In the genomic region with DNA sequence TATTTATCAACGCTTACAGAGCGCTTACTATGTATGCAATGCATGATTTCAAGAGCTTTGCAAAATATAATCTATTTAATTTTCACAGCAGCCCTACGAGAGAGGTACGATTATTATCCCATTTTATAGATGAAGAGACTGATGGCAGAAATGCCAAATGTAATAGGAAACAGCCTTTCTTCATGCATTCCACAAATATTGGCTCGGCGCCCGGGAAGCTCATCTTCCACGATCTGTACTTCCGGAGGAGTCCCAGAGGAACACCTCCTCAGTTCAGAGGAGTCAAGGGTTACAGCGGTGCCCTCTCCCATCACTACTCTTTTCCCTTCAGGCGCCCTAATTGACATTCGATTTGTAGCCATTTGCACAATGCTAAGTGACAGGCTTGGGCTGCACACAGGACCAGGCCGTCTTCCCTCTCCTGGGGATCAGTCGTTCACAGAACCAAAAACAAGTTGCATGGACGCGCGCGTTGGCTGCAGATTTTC, we compare ENCODE assay signal across 8 cellular contexts. TPM values are rescaled to one million over a fixed set of nuclear protein-coding genes. Genes with fewer than 3 reads are reported as not detected.
DNase-seq lines count a peak whose midpoint lies in the region; ATAC-seq, FAIRE-seq and TF ChIP-seq lines count a peak whose summit lies in the region.

No MANE protein-coding gene starts in this region.

- TF ChIP-seq CTCF in endothelial cell of umbilical vein (IDR thresholded peaks at IDR 0.05; ENCODE audit: extremely low read depth in 1 of 2, insufficient read depth in 1 of 2, low read depth in 1 of 2, low read length in 2 of 2) (no peak), natural killer cell (IDR thresholded peaks at IDR 0.05) (no peak)

- peak; percentile 4 for ATAC-seq in HG03457 (IDR thresholded peaks at IDR 0.05; ENCODE audit: unreplicated experiment)
- ATAC-seq in natural killer cell = no peak
- no peak for ATAC-seq in HG02981 (IDR thresholded peaks at IDR 0.05; ENCODE audit: unreplicated experiment)
- no peak for ATAC-seq in HG03280 (IDR thresholded peaks at IDR 0.05; ENCODE audit: unreplicated experiment)

- CTCF ChIA-PET in endothelial cell of umbilical vein (lab: Charles Lee) = interaction anchor here (5.0 kb wide), 1 partner anchor 132 kb away, joined by 126 read pairs; no protein-coding TSS in a partner anchor

- peak overlapping the region; percentile 79 for H2AFZ ChIP-seq in endothelial cell of umbilical vein (ENCODE audit: low read depth, low read length)

- peaks cover 12 to 19% of the 10 kb centered on the region in 2 donors for H3K4me1 Mint-ChIP-seq in natural killer cell

- no peak for FAIRE-seq in endothelial cell of umbilical vein (lab: Jason Lieb, UNC)

- H3K27me3 ChIP-seq in endothelial cell of umbilical vein (ENCODE audit: control insufficient read depth in 2 of 2, insufficient read depth in 2 of 2, low read length in 2 of 2) = no peaks in the 10 kb centered on the region

- dilution Hi-C loops in endothelial cell of umbilical vein (cut with MboI; ENCODE audit: extremely low pct_ligation_motif_present, low sequenced_read_pairs) = no loop called here

- no peak overlapping the region for H3K9ac ChIP-seq in endothelial cell of umbilical vein (replicated peaks; ENCODE audit: extremely low read depth, insufficient read depth, low read length)

- POLR2A ChIA-PET in endothelial cell of umbilical vein (lab: Charles Lee) = no interaction called here

- H3K27ac ChIP-seq in endothelial cell of umbilical vein (ENCODE audit: insufficient read depth, low read depth, low read length) = no peak overlapping the region

- H3K36me3 ChIP-seq in endothelial cell of umbilical vein (ENCODE audit: control insufficient read depth in 2 of 2, extremely low read depth in 1 of 2, insufficient read depth in 2 of 2, low read length in 2 of 2) = no peaks in the 10 kb centered on the region

- H4K20me1 ChIP-seq in endothelial cell of umbilical vein (replicated peaks; ENCODE audit: control insufficient read depth, extremely low read depth, insufficient read depth, low read length) = no peaks in the 10 kb centered on the region

- H3K36me3 Mint-ChIP-seq in natural killer cell = no peaks in the 10 kb centered on the region

- DNase-seq in COLO829 (ENCODE audit: low spot score) = peak; percentile 71
- DNase-seq in RKO (ENCODE audit: low spot score) = peak; percentile 83
- DNase-seq in endothelial cell of umbilical vein (ENCODE audit: low read depth, low spot score) = no peak
- DNase-seq in natural killer cell = no peak
- no peak for DNase-seq in KG1 (lab: John Stamatoyannopoulos, UW)

- peaks cover 34% of the 10 kb centered on the region for H3K79me2 ChIP-seq in endothelial cell of umbilical vein (ENCODE audit: control insufficient read depth, insufficient read depth, low read length)

- H3K4me3 Mint-ChIP-seq in natural killer cell = peak overlapping the region; percentile 89

- peaks cover 33% of the 10 kb centered on the region for H3K4me1 ChIP-seq in endothelial cell of umbilical vein (ENCODE audit: control insufficient read depth, extremely low read depth, insufficient read depth, low read length)

- H3K4me2 ChIP-seq in endothelial cell of umbilical vein (ENCODE audit: insufficient read depth, low read length) = peak overlapping the region; percentile 73

- intact Hi-C loops in endothelial cell of umbilical vein (cut with micrococcal nuclease) (loop anchor here (1.0 to 5.0 kb wide), 7 partner anchors 9 to 383 kb away; a partner anchor contains a TSS), natural killer cell (cut with micrococcal nuclease) (loop anchor here (1.0 to 10.0 kb wide), 3 partner anchors 118 to 415 kb away; a partner anchor contains a TSS)

- no peak overlapping the region for H3K4me3 ChIP-seq in endothelial cell of umbilical vein (replicated peaks in 1 of 3; ENCODE audit: insufficient read depth in 1 of 3, low read depth in 1 of 3, low read length in 3 of 3)

- no peaks in the 10 kb centered on the region for H3K27me3 Mint-ChIP-seq in natural killer cell (ENCODE audit: low read depth in 2 of 2)

- H3K27ac Mint-ChIP-seq in natural killer cell = peak overlapping the region; percentile 91 to 94

- H3K9me1 ChIP-seq in endothelial cell of umbilical vein (replicated peaks; ENCODE audit: control insufficient read depth, extremely low read depth, insufficient read depth, low read length) = no peaks in the 10 kb centered on the region

- BruUV-seq in endothelial cell of umbilical vein (replicated peaks; lab: Mats Ljungman, UMichigan) = no TSS peak

- no peaks in the 10 kb centered on the region for H3K9me3 ChIP-seq in endothelial cell of umbilical vein (replicated peaks; ENCODE audit: control insufficient read depth, insufficient read depth, low read length)

- H3K9me3 Mint-ChIP-seq in natural killer cell = no peaks in the 10 kb centered on the region

- TF ChIP-seq POLR2A in endothelial cell of umbilical vein (IDR thresholded peaks at IDR 0.05; ENCODE audit: low read depth, low read length) = no peak

TF ChIP-seq in endothelial cell of umbilical vein, 7 proteins besides CTCF, POLR2A, EP300 and RAD21:
- TF ChIP-seq MYC (IDR thresholded peaks at IDR 0.05; ENCODE audit: low read depth, low read length) (no peak), GATA2 (IDR thresholded peaks at IDR 0.05; ENCODE audit: insufficient read depth, insufficient read length, low read depth, low read length) (no peak), POLR2AphosphoS5 (IDR thresholded peaks at IDR 0.05; ENCODE audit: insufficient read depth, low read depth, low read length) (no peak), FOS (IDR thresholded peaks at IDR 0.05; ENCODE audit: borderline replicate concordance, insufficient read depth, low read length) (no peak), JUN (IDR thresholded peaks at IDR 0.05; ENCODE audit: borderline replicate concordance, insufficient read depth, insufficient read length, low read depth) (no peak), EZH2 (IDR thresholded peaks at IDR 0.05; ENCODE audit: borderline replicate concordance, low read depth, low read length, severe bottlenecking) (no peak)
- TF ChIP-seq, protein P1, sequence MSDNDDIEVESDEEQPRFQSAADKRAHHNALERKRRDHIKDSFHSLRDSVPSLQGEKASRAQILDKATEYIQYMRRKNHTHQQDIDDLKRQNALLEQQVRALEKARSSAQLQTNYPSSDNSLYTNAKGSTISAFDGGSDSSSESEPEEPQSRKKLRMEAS (IDR thresholded peaks at IDR 0.05; ENCODE audit: insufficient read depth, insufficient read length) = no peak

RNA-seq across cellular contexts. Expression of a gene that starts 1.1 kb away (rescaled TPM):
- total RNA-seq in endothelial cell of umbilical vein (47.3 and 51.3 TPM in 2 replicates), natural killer cell (10 to 100 TPM; 40.2 to 66.2 (median 48.5) TPM)
- polyA plus RNA-seq in endothelial cell of umbilical vein = 25.7 and 28.3 TPM in 2 replicates
- 19.6 and 20.2 TPM in 2 replicates for polyA plus RNA-seq in endothelial cell of umbilical vein (2011; cell fraction: cytosol; rRNA removed)
- polyA plus RNA-seq in endothelial cell of umbilical vein (2011; cell fraction: nucleus; rRNA removed) = 29.7 and 30.7 TPM in 2 replicates
- polyA plus RNA-seq in endothelial cell of umbilical vein (2012) = 25.8 and 31.7 TPM in 2 replicates
- polyA minus RNA-seq in endothelial cell of umbilical vein = 35.8 and 45.8 TPM in 2 replicates
- 20.1 TPM for polyA minus RNA-seq in endothelial cell of umbilical vein (2011; cell fraction: cytosol; rRNA and poly(A)+ RNA removed)
- polyA minus RNA-seq in endothelial cell of umbilical vein (2011; cell fraction: nucleus; rRNA and poly(A)+ RNA removed) = 53.1 and 57.3 TPM in 2 replicates

RNA-seq across cellular contexts. Expression of a gene that starts 9.0 kb away (rescaled TPM):
- total RNA-seq in endothelial cell of umbilical vein (279 and 313 TPM in 2 replicates), natural killer cell (10 to 100 TPM; 45.0 to 49.1 (median 45.4) TPM)
- polyA plus RNA-seq in endothelial cell of umbilical vein = 376 and 417 TPM in 2 replicates
- 283 and 300 TPM in 2 replicates for polyA plus RNA-seq in endothelial cell of umbilical vein (2011; cell fraction: cytosol; rRNA removed)
- 93.6 and 108 TPM in 2 replicates for polyA plus RNA-seq in endothelial cell of umbilical vein (2011; cell fraction: nucleus; rRNA removed)
- polyA plus RNA-seq in endothelial cell of umbilical vein (2012) = 320 and 378 TPM in 2 replicates
- 115 and 153 TPM in 2 replicates for polyA minus RNA-seq in endothelial cell of umbilical vein
- 93.2 TPM for polyA minus RNA-seq in endothelial cell of umbilical vein (2011; cell fraction: cytosol; rRNA and poly(A)+ RNA removed)
- 22.7 and 27.2 TPM in 2 replicates for polyA minus RNA-seq in endothelial cell of umbilical vein (2011; cell fraction: nucleus; rRNA and poly(A)+ RNA removed)

Comparison
In these comparisons a context has a peak if more than half of its experiments do, and no peak if none do; other contexts are left out.
1. DNase-seq: peak in COLO829 (single experiment) and RKO (single experiment); none in endothelial cell of umbilical vein (single experiment), natural killer cell (single experiment) and KG1 (single experiment).